Comparison of ENCODE assay signal across 8 cellular contexts in the genomic region with DNA sequence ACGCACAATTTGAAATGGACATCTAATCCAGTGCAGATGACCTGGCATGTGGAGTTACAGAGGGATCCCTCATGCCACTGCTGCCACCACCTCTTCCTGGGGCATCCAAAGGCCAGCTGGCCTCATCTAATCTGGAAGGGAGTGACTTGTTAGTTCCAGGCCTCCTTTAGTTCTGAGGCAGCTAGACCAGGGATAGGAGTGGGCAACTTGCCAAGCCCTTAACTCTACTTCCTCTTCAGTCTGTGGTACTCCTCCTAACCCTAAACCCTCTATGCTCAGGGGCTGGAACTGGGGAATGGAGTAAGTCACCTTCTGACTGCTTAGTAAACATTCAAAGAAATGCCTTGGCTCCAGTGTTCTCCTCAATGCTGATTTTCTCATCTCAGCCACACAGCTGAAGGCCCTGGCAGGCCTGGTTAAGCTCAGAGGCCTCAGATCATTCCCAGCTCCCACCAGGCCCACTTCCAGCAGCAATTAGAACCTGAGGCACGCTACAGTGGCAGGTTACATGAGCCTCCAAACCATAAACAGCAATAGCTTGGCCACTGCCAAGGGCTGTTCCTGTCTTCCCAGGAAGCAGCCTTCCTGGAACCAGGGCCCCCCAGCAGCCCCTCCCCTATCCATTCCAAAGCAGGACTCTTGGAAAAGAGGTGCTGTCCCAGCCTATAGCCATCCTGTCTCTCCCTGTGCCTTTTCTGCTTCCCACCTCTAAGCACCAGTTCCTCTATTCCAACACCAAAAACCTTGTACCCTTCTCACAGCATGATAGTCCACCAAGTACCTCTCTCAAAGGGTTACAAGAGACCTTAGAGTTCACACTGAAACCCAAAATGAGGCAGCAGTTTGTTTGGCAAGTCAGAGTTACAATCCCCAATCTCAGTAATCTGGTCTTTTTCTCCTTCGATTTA. TPM values are rescaled to one million over a fixed set of nuclear protein-coding genes. Genes with fewer than 3 reads are reported as not detected.
DNase-seq lines count a peak whose midpoint lies in the region; ATAC-seq and TF ChIP-seq lines count a peak whose summit lies in the region.

No MANE protein-coding gene starts in this region.

- no peak for ATAC-seq in GM19467 (IDR thresholded peaks at IDR 0.05; ENCODE audit: unreplicated experiment)
- ATAC-seq in HG03108 (IDR thresholded peaks at IDR 0.05; ENCODE audit: unreplicated experiment), result no peak

- H3K27ac ChIP-seq in layer of hippocampus (ENCODE audit: low read depth, low read length), result peak overlapping the region; percentile 25
- H3K27ac ChIP-seq in temporal lobe (ENCODE audit: low read depth, low read length), result peak overlapping the region; percentile 28

- H3K4me3 ChIP-seq in BE2C (ENCODE audit: low read depth, low read length), result no peak overlapping the region

- H3K9me3 ChIP-seq in BE2C, result no peaks in the 10 kb centered on the region

- peaks cover 16% of the 10 kb centered on the region for H3K4me1 ChIP-seq in BE2C

- peak; percentile 51 for DNase-seq in BE2C
- DNase-seq in Kasumi-1 (lab: John Stamatoyannopoulos, UW), result peak; percentile 57 to 68
- DNase-seq in amniotic epithelial cell (ENCODE audit: low read depth), result peak; percentile 53
- no peak for DNase-seq in NCI-H1930 (lab: John Stamatoyannopoulos, UW)

- H3K27me3 ChIP-seq in BE2C, result no peaks in the 10 kb centered on the region
- no peaks in the 10 kb centered on the region for H3K27me3 ChIP-seq in layer of hippocampus (ENCODE audit: control insufficient read depth, insufficient read depth, low read length)

- TF ChIP-seq CTCF in BE2C (IDR thresholded peaks at IDR 0.05; ENCODE audit: low read depth, low read length), result no peak

- H3K36me3 ChIP-seq in BE2C, result peaks cover 33% of the 10 kb centered on the region

RNA-seq across cellular contexts. Expression of a gene that starts 2.0 kb away (rescaled TPM):
- 3.6 TPM for polyA plus RNA-seq in BE2C (2012; ENCODE audit: insufficient read depth, insufficient read length, low read depth)
- not detected for total RNA-seq in temporal lobe

RNA-seq across cellular contexts. Expression of a gene that starts 7.8 kb away (rescaled TPM):
- 143 TPM for polyA plus RNA-seq in BE2C (2012; ENCODE audit: insufficient read depth, insufficient read length, low read depth)
- total RNA-seq in temporal lobe, result 14.3 TPM

RNA-seq across cellular contexts. Expression of a gene that starts 14.9 kb away (rescaled TPM):
- 167 TPM for polyA plus RNA-seq in BE2C (2012; ENCODE audit: insufficient read depth, insufficient read length, low read depth)
- 26.6 TPM for total RNA-seq in temporal lobe

RNA-seq across cellular contexts. Expression of a gene that starts 15.1 kb away (rescaled TPM):
- 238 TPM for polyA plus RNA-seq in BE2C (2012; ENCODE audit: insufficient read depth, insufficient read length, low read depth)
- 4.7 TPM for total RNA-seq in temporal lobe

Comparison
In these comparisons a context has a peak if more than half of its experiments do, and no peak if none do; other contexts are left out.
1. DNase-seq: peak in BE2C (single experiment), Kasumi-1 (2 of 2) and amniotic epithelial cell (single experiment); none in NCI-H1930 (0 of 2).